In the genomic region with DNA sequence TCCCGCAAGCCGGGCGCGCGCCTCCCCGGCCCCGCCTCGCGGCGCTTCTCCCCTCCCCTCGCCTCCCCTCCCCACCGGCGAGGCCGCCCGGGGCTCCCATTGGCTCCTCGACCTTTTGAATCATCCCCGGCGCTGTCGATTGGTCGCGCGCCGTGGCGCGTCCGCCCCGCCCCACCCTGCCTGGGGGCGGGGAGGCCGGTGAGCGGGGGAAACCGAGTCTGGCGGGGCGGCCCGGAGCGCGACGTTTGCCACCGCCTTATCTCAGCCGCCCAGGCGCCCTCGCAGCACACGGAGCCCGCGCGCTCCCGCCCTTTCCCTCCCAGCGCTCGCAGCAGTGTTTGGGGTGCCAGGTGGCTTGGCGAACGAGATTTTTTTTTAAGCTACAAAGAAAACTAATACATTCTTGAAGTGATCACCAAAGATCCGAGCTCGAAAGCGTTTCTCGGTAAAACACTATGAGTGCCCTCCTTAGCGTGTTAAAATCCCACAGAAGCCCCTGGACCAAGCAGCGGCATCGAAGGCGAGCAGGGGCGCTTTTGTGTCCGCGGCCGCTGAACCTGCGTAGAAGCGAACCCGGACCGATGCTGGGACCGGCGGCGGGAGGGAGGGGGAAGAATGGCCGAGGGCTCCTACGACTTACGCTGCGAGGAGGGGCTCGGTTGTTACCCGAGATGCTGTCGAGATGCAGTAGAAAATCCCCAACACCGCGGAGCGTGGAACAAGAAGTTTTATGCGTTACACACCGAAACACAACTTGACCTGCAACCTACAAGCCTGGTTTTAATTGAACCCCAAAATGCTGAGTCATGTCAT, we compare ENCODE assay signal across 8 cellular contexts. TPM values are rescaled to one million over a fixed set of nuclear protein-coding genes. Genes with fewer than 3 reads are reported as not detected.
A peak's percentile ranks its signal among the peaks of the same experiment; 100 is the strongest.
DNase-seq lines count a peak whose midpoint lies in the region; ATAC-seq and TF ChIP-seq lines count a peak whose summit lies in the region.

No MANE protein-coding gene starts in this region.

- H3K27ac ChIP-seq in layer of hippocampus (ENCODE audit: low read depth, low read length): peak overlapping the region; percentile 80

- peaks cover 10% of the 10 kb centered on the region for H3K36me3 Mint-ChIP-seq in activated CD4-positive, alpha-beta T cell treated with anti-CD3 and anti-CD28 coated beads for 36 hours (ENCODE audit: low read depth)
- H3K36me3 Mint-ChIP-seq in chondrocyte (ENCODE audit: low read depth): no peaks in the 10 kb centered on the region

- peaks cover 46% of the 10 kb centered on the region for H3K4me1 Mint-ChIP-seq in activated CD4-positive, alpha-beta T cell treated with anti-CD3 and anti-CD28 coated beads for 36 hours
- H3K4me1 Mint-ChIP-seq in chondrocyte (ENCODE audit: low read depth): peaks cover 57% of the 10 kb centered on the region

- peak; percentile 91 for ATAC-seq in GM19035 (IDR thresholded peaks at IDR 0.05; ENCODE audit: unreplicated experiment)
- peak; percentile 91 for ATAC-seq in HG03280 (IDR thresholded peaks at IDR 0.05; ENCODE audit: unreplicated experiment)
- ATAC-seq in activated CD4-positive, alpha-beta T cell treated with anti-CD3 and anti-CD28 coated beads for 36 hours: peak; percentile 92

- intact Hi-C loops in activated CD4-positive, alpha-beta T cell treated with anti-CD3 and anti-CD28 coated beads for 36 hours (cut with DNase I, micrococcal nuclease): loop anchor here (1.0 to 10.0 kb wide), 8 partner anchors 17 to 1726 kb away; a partner anchor contains a TSS

- POLR2A ChIA-PET in activated CD4-positive, alpha-beta T cell treated with anti-CD3 and anti-CD28 coated beads for 36 hours (lab: Charles Lee): interaction anchor here (0.6 to 3.4 kb wide), 5 partner anchors 12 to 40 kb away, joined by 4 to 17 read pairs (median 7); no protein-coding TSS in a partner anchor

- peak overlapping the region; percentile 86 for H3K4me3 Mint-ChIP-seq in activated CD4-positive, alpha-beta T cell treated with anti-CD3 and anti-CD28 coated beads for 36 hours
- H3K4me3 Mint-ChIP-seq in chondrocyte (ENCODE audit: unreplicated experiment): peak overlapping the region; percentile 75

- no peaks in the 10 kb centered on the region for H3K27me3 Mint-ChIP-seq in activated CD4-positive, alpha-beta T cell treated with anti-CD3 and anti-CD28 coated beads for 36 hours
- no peaks in the 10 kb centered on the region for H3K27me3 Mint-ChIP-seq in chondrocyte (ENCODE audit: low read depth)

- H3K9me3 Mint-ChIP-seq in activated CD4-positive, alpha-beta T cell treated with anti-CD3 and anti-CD28 coated beads for 36 hours (ENCODE audit: low read depth): no peaks in the 10 kb centered on the region
- H3K9me3 Mint-ChIP-seq in chondrocyte (ENCODE audit: low read depth): no peaks in the 10 kb centered on the region

- CTCF ChIA-PET in activated CD4-positive, alpha-beta T cell treated with anti-CD3 and anti-CD28 coated beads for 36 hours (lab: Charles Lee): interaction anchor here (0.9 to 2.1 kb wide), 6 partner anchors 11 to 46 kb away, joined by 3 to 11 read pairs (median 4); no protein-coding TSS in a partner anchor

- peak overlapping the region; percentile 96 for H3K27ac Mint-ChIP-seq in activated CD4-positive, alpha-beta T cell treated with anti-CD3 and anti-CD28 coated beads for 36 hours
- H3K27ac Mint-ChIP-seq in chondrocyte (ENCODE audit: unreplicated experiment): peak overlapping the region; percentile 90

- no peaks in the 10 kb centered on the region for H3K27me3 ChIP-seq in layer of hippocampus (ENCODE audit: control insufficient read depth, insufficient read depth, low read length)

- DNase-seq in AG20443 (ENCODE audit: low spot score) (peak; percentile 98), NCI-H345 (lab: John Stamatoyannopoulos, UW) (peak; percentile 97), chondrocyte (ENCODE audit: low spot score) (no peak)
- DNase-seq in activated CD4-positive, alpha-beta T cell treated with anti-CD3 and anti-CD28 coated beads for 36 hours: peak; percentile 95
- peak; percentile 72 to 89 (median 80) for DNase-seq in stimulated activated CD4-positive, alpha-beta T cell treated with anti-CD3 and anti-CD28 coated beads, Interleukin-1b, Interleukin-23, amount 100 ng/mL, for 24 hours (ENCODE audit: low read depth in 4 of 4, low spot score in 1 of 4)

- no peak for TF ChIP-seq CTCF in chondrocyte (IDR thresholded peaks at IDR 0.05)

RNA-seq across cellular contexts. Expression of a gene that starts 0.4 kb away (rescaled TPM):
- 100 to 1,000 TPM; 136 to 194 TPM for total RNA-seq in activated CD4-positive, alpha-beta T cell treated with anti-CD3 and anti-CD28 coated beads for 36 hours
- total RNA-seq in chondrocyte: 22.7 to 29.0 TPM (median 24.4 TPM) in 3 replicates
